In the genomic region with DNA sequence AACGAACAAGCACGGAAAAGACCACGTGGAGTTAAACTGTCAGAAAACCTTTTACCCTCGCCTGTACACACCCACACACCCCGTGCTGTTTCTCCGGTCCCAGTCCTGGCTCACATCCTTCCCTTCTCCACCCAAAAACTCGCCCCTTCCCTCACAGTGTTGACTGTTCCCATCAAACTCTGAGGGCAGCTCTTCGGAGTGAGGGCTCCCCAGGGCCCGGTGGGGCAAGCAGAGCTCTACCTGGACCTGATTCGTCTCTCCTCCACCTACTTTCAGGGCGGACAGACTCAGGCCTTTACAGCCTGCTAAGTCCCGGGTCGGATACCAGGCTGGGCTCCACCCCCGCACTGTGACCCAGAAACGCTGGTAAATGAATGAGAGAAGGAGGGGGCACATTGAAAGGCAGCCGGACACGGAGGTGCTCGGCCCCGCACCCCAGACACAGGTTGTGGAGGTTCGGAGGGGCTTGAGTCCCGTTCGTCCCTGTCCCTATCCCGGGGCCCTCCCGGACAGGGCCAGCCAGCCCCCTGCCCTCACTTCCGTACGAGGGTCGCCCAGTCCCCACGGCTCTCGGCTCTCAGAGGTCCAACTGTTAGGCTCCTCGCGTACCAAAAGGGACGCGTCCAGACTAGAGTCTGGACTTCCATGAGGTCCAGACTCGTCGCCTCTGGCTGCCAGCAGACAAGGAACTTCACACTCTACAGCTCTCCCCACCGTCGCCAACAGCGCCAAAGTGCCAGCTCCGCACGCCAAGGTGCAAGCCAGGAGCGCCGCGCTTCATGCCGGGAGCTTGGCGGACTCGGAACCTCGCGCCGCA, we compare ENCODE assay signal across 8 cellular contexts. TPM values are rescaled to one million over a fixed set of nuclear protein-coding genes. Genes with fewer than 3 reads are reported as not detected.
DNase-seq lines count a peak whose midpoint lies in the region; ATAC-seq and TF ChIP-seq lines count a peak whose summit lies in the region.

No MANE protein-coding gene starts in this region.

- no peaks in the 10 kb centered on the region for H4K20me1 ChIP-seq in osteoblast (ENCODE audit: insufficient read depth, low read length)

- H3K4me3 Mint-ChIP-seq in activated naive CD4-positive, alpha-beta T cell treated with anti-CD3 and anti-CD28 coated beads, Interleukin-2, amount 10 ng/mL, durations not matched to agents 7 days and 5 days: peak overlapping the region; percentile 70

- DNase-seq in DMS153 (lab: John Stamatoyannopoulos, UW) (peak; percentile 37), cardiac muscle cell (ENCODE audit: low read depth in 1 of 2, low spot score in 1 of 2) (peak; percentile 39 to 52), osteoblast (ENCODE audit: insufficient read length, low spot score, missing footprints) (peak; percentile 66), NCI-H1417 treated with DMSO at 0.1 percent for 48 hours (lab: John Stamatoyannopoulos, UW) (no peak), NCI-H226 (no peak)
- DNase-seq in activated naive CD4-positive, alpha-beta T cell treated with anti-CD3 and anti-CD28 coated beads, Interleukin-2, amount 10 ng/mL, durations not matched to agents 7 days and 5 days: peak; percentile 47

- H2AFZ ChIP-seq in osteoblast (ENCODE audit: low read length): peak overlapping the region; percentile 94

- peak overlapping the region; percentile 89 for H3K4me2 ChIP-seq in osteoblast (ENCODE audit: insufficient read depth, low read length)

- CTCF ChIA-PET in activated naive CD4-positive, alpha-beta T cell treated with anti-CD3 and anti-CD28 coated beads, Interleukin-2, amount 10 ng/mL, durations not matched to agents 7 days and 5 days (lab: Charles Lee): no interaction called here

- ATAC-seq in GM21360 (IDR thresholded peaks at IDR 0.05; ENCODE audit: unreplicated experiment): no peak

- H3K4me1 Mint-ChIP-seq in activated naive CD4-positive, alpha-beta T cell treated with anti-CD3 and anti-CD28 coated beads, Interleukin-2, amount 10 ng/mL, durations not matched to agents 7 days and 5 days: peaks cover 8% of the 10 kb centered on the region

- no peak for TF ChIP-seq CTCF in cardiac muscle cell (IDR thresholded peaks at IDR 0.05; ENCODE audit: low read depth, low read length)
- TF ChIP-seq CTCF in osteoblast (IDR thresholded peaks at IDR 0.05; ENCODE audit: extremely low read depth, low read depth, low read length): no peak

- peak overlapping the region; percentile 67 for H3K4me3 ChIP-seq in HUES48 (ENCODE audit: low read depth, low read length)
- H3K4me3 ChIP-seq in cardiac muscle cell: peak overlapping the region; percentile 23
- H3K4me3 ChIP-seq in osteoblast (ENCODE audit: insufficient read depth, low read length): peak overlapping the region; percentile 70

- no peaks in the 10 kb centered on the region for H3K79me2 ChIP-seq in osteoblast (ENCODE audit: insufficient read depth, low read length)

- no peak overlapping the region for H3K27ac Mint-ChIP-seq in activated naive CD4-positive, alpha-beta T cell treated with anti-CD3 and anti-CD28 coated beads, Interleukin-2, amount 10 ng/mL, durations not matched to agents 7 days and 5 days

- H3K36me3 ChIP-seq in HUES48 (ENCODE audit: control insufficient read depth, insufficient read depth, low read length): no peaks in the 10 kb centered on the region
- no peaks in the 10 kb centered on the region for H3K36me3 ChIP-seq in cardiac muscle cell
- no peaks in the 10 kb centered on the region for H3K36me3 ChIP-seq in osteoblast (ENCODE audit: insufficient read depth, low read length)

- H3K27me3 ChIP-seq in HUES48 (ENCODE audit: control insufficient read depth, insufficient read depth, low read length) (peaks cover 13% of the 10 kb centered on the region), cardiac muscle cell (peaks cover 17% of the 10 kb centered on the region), osteoblast (ENCODE audit: insufficient read depth, low read length) (no peaks in the 10 kb centered on the region)

- H3K36me3 Mint-ChIP-seq in activated naive CD4-positive, alpha-beta T cell treated with anti-CD3 and anti-CD28 coated beads, Interleukin-2, amount 10 ng/mL, durations not matched to agents 7 days and 5 days: no peaks in the 10 kb centered on the region

- H3K9me3 ChIP-seq in HUES48 (ENCODE audit: control insufficient read depth, insufficient read depth, low read length): no peaks in the 10 kb centered on the region
- H3K9me3 ChIP-seq in cardiac muscle cell (ENCODE audit: low read depth): no peaks in the 10 kb centered on the region
- no peaks in the 10 kb centered on the region for H3K9me3 ChIP-seq in osteoblast (ENCODE audit: low read depth, low read length)

- no peaks in the 10 kb centered on the region for H3K9me3 Mint-ChIP-seq in activated naive CD4-positive, alpha-beta T cell treated with anti-CD3 and anti-CD28 coated beads, Interleukin-2, amount 10 ng/mL, durations not matched to agents 7 days and 5 days

- H3K27ac ChIP-seq in HUES48 (ENCODE audit: low read depth, low read length) (no peak overlapping the region), cardiac muscle cell (no peak overlapping the region), osteoblast (ENCODE audit: low read depth, low read length) (no peak overlapping the region)

- peaks cover 44% of the 10 kb centered on the region for H3K27me3 Mint-ChIP-seq in activated naive CD4-positive, alpha-beta T cell treated with anti-CD3 and anti-CD28 coated beads, Interleukin-2, amount 10 ng/mL, durations not matched to agents 7 days and 5 days

- no peaks in the 10 kb centered on the region for H3K4me1 ChIP-seq in HUES48 (ENCODE audit: control insufficient read depth, insufficient read depth, low read length)
- no peaks in the 10 kb centered on the region for H3K4me1 ChIP-seq in cardiac muscle cell (ENCODE audit: low read depth)
- peaks cover 19% of the 10 kb centered on the region for H3K4me1 ChIP-seq in osteoblast (ENCODE audit: insufficient read depth, low read length)

- no peak overlapping the region for H3K9ac ChIP-seq in HUES48 (ENCODE audit: low read depth, low read length)

RNA-seq across cellular contexts. Expression of a gene that starts 31.7 kb away (rescaled TPM):
- total RNA-seq in cardiac muscle cell (13.6 and 17.9 TPM in 2 replicates), osteoblast (52.2 and 53.6 TPM in 2 replicates)
- 14.0 and 18.1 TPM in 2 replicates for polyA plus RNA-seq in cardiac muscle cell

Comparison
In these comparisons a context has a peak if more than half of its experiments do, and no peak if none do; other contexts are left out.
1. DNase-seq: peak in DMS153 (single experiment), activated naive CD4-positive, alpha-beta T cell treated with anti-CD3 and anti-CD28 coated beads, Interleukin-2, amount 10 ng/mL, durations not matched to agents 7 days and 5 days (single experiment), cardiac muscle cell (2 of 2) and osteoblast (single experiment); none in NCI-H1417 treated with DMSO at 0.1 percent for 48 hours (single experiment) and NCI-H226 (single experiment).
2. Peak in every context shown above with its lines, with median percentiles within 50 percentile points of each other: H3K4me3 ChIP-seq.